ENCODE assay signal across 2 cellular contexts in the genomic region with DNA sequence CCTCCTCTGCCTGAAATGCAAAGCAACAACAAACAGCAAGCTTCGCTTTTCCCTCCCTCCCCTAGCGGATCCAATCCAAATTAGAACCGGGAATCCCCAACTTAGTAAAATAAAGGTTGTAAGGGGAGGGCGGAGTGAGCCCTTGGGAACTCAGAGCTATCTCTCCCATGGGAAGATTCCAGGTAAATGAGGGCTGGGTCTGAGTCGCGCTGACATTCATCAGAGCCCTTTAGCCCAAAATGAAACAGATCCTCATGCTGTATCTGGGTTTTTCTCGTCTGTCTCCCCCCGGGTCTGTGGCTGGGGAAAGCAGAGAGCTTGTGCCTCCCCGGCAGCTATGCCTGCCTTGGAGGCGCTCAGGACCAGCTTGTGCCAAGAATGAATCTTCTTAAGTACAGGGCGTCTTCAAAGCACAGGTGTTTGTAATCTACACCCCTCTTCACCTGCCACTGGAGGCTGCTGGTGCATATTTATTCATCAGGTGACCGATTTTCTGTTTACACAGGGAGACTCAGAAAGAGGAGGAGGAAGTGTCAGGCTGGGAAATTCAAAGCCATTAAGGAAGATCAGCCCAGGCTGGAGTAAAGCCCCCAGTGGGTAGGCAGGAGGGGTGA.
TF ChIP-seq lines count a peak whose summit lies in the region.

No MANE protein-coding gene starts in this region.

TF ChIP-seq in IMR-90, 13 proteins besides CTCF, POLR2A, EP300 and RAD21:
- TF ChIP-seq CEBPB (IDR thresholded peaks at IDR 0.05; ENCODE audit: low read depth, low read length) (no peak), FOS (IDR thresholded peaks at IDR 0.05; ENCODE audit: low read depth, low read length) (no peak), NFE2L2 (IDR thresholded peaks at IDR 0.05; ENCODE audit: low read depth, low read length) (no peak), CHD1 (IDR thresholded peaks at IDR 0.05; ENCODE audit: low read depth, low read length) (no peak), MXI1 (IDR thresholded peaks at IDR 0.05; ENCODE audit: borderline replicate concordance, low read depth, low read length) (no peak), ELK1 (IDR thresholded peaks at IDR 0.05; ENCODE audit: borderline replicate concordance, low read depth, low read length) (no peak)

TF ChIP-seq in WTC11, 78 proteins besides CTCF, POLR2A, EP300 and RAD21:
- TF ChIP-seq NFYB (CRISPR knock-in tag; conservative IDR thresholded peaks at IDR 0.05; ENCODE audit: low read depth) (no peak), FOXK1 (CRISPR knock-in tag; IDR thresholded peaks at IDR 0.05) (peak; percentile 74), CREB1 (CRISPR knock-in tag; IDR thresholded peaks at IDR 0.05) (no peak), TEAD1 (CRISPR knock-in tag; IDR thresholded peaks at IDR 0.05) (peak; percentile 26; the same call in 1 of the 2 replicates)
- TF ChIP-seq, protein P1, sequence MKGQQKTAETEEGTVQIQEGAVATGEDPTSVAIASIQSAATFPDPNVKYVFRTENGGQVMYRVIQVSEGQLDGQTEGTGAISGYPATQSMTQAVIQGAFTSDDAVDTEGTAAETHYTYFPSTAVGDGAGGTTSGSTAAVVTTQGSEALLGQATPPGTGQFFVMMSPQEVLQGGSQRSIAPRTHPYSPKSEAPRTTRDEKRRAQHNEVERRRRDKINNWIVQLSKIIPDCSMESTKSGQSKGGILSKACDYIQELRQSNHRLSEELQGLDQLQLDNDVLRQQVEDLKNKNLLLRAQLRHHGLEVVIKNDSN (CRISPR knock-in tag; IDR thresholded peaks at IDR 0.05): peak; percentile 55; the same call in 1 of the 2 replicates
- TF ChIP-seq, protein P2, sequence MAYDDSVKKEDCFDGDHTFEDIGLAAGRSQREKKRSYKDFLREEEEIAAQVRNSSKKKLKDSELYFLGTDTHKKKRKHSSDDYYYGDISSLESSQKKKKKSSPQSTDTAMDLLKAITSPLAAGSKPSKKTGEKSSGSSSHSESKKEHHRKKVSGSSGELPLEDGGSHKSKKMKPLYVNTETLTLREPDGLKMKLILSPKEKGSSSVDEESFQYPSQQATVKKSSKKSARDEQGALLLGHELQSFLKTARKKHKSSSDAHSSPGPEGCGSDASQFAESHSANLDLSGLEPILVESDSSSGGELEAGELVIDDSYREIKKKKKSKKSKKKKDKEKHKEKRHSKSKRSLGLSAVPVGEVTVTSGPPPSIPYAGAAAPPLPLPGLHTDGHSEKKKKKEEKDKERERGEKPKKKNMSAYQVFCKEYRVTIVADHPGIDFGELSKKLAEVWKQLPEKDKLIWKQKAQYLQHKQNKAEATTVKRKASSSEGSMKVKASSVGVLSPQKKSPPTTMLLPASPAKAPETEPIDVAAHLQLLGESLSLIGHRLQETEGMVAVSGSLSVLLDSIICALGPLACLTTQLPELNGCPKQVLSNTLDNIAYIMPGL (CRISPR knock-in tag; IDR thresholded peaks at IDR 0.05): no peak
